8 cellular contexts compared by ENCODE assay signal in genomic region chr22:38981005-38981658, GRCh38. TPM values are rescaled to one million over a fixed set of nuclear protein-coding genes. Genes with fewer than 3 reads are reported as not detected.
DNase-seq lines count a peak whose midpoint lies in the region; ATAC-seq and TF ChIP-seq lines count a peak whose summit lies in the region.

No MANE protein-coding gene starts in this region.

- no peak for ATAC-seq in GM18909 (IDR thresholded peaks at IDR 0.05; ENCODE audit: poor library complexity, unreplicated experiment)

- no peak for TF ChIP-seq CTCF in fibroblast of mammary gland (conservative IDR thresholded peaks at IDR 0.05; ENCODE audit: control insufficient read depth, insufficient read depth, low read depth, low read length)

- DNase-seq in DMS 273 (lab: John Stamatoyannopoulos, UW; ENCODE audit: unreplicated experiment) (peak; percentile 47), DMS 273 treated with DMSO at 0.1 percent for 48 hours (lab: John Stamatoyannopoulos, UW) (no peak), OCI-M2 (lab: John Stamatoyannopoulos, UW; ENCODE audit: unreplicated experiment) (peak; percentile 20), fibroblast of mammary gland (ENCODE audit: low read depth) (peak; percentile 5), renal cortical epithelial cell (ENCODE audit: low read depth) (peak; percentile 59), ureter (ENCODE audit: low spot score) (no peak), A172 (ENCODE audit: low spot score) (no peak)

- no peak overlapping the region for H3K4me3 ChIP-seq in fibroblast of mammary gland (ENCODE audit: control insufficient read depth, low read depth, low read length)

RNA-seq across cellular contexts. Expression of gene APOBEC3B, which starts 1.0 kb away (rescaled TPM):
- 0.15 and 4.0 TPM in 2 replicates for total RNA-seq in renal cortical epithelial cell
- total RNA-seq in ureter: 1.5 TPM
- total RNA-seq in A172 (2014; rRNA removed; shearing (Covaris generic)): 4.9 and 8.7 TPM in 2 replicates

RNA-seq across cellular contexts. Expression of gene APOBEC3A, which starts 23.7 kb away (rescaled TPM):
- 2.1 TPM in 1 of 2 replicates, not detected in the other for total RNA-seq in renal cortical epithelial cell
- 2.0 TPM for total RNA-seq in ureter
- total RNA-seq in A172 (2014; rRNA removed; shearing (Covaris generic)): not detected in 2 replicates

RNA-seq across cellular contexts. Expression of gene APOBEC3C, which starts 32.9 kb away (rescaled TPM):
- total RNA-seq in renal cortical epithelial cell (8.0 TPM in 2 replicates), ureter (41.4 TPM)
- total RNA-seq in A172 (2014; rRNA removed; shearing (Covaris generic)): 6.4 and 8.2 TPM in 2 replicates

RNA-seq across cellular contexts. Expression of gene APOBEC3D, which starts 39.8 kb away (rescaled TPM):
- total RNA-seq in renal cortical epithelial cell (0.17 and 0.55 TPM in 2 replicates), ureter (7.8 TPM)
- total RNA-seq in A172 (2014; rRNA removed; shearing (Covaris generic)): 0.10 and 1.9 TPM in 2 replicates

RNA-seq across cellular contexts. Expression of gene APOBEC3F, which starts 59.5 kb away (rescaled TPM):
- total RNA-seq in renal cortical epithelial cell (4.2 and 4.7 TPM in 2 replicates), ureter (22.5 TPM)
- total RNA-seq in A172 (2014; rRNA removed; shearing (Covaris generic)): 2.8 and 6.3 TPM in 2 replicates

Comparison
In these comparisons a context has a peak if more than half of its experiments do, and no peak if none do; other contexts are left out.
1. DNase-seq: peak in DMS 273 (single experiment), OCI-M2 (single experiment), fibroblast of mammary gland (single experiment) and renal cortical epithelial cell (single experiment); none in DMS 273 treated with DMSO at 0.1 percent for 48 hours (single experiment), ureter (single experiment) and A172 (single experiment).